Comparison of ENCODE assay signal across 9 cellular contexts in genomic region chr3:58049143-58049785, GRCh38. TPM values are rescaled to one million over a fixed set of nuclear protein-coding genes. Genes with fewer than 3 reads are reported as not detected.
DNase-seq lines count a peak whose midpoint lies in the region; ATAC-seq and TF ChIP-seq lines count a peak whose summit lies in the region.
"Had no signal": no experiment of that assay in that cellular context is flagged by ENCODE, and none has a peak within 500 bp of the region (broad histone marks: within the 10 kb centered on the region; RNA-seq: fewer than 3 reads in every experiment).

No MANE protein-coding gene starts in this region.

- H3K36me3 ChIP-seq in lung (ENCODE audit: control insufficient read depth in 2 of 2, insufficient read depth in 2 of 2, low read length in 2 of 2): no peaks in the 10 kb centered on the region

- H3K4me1 ChIP-seq in lung (ENCODE audit: control insufficient read depth in 2 of 2, insufficient read depth in 2 of 2, low read length in 2 of 2): peaks cover 16 to 25% of the 10 kb centered on the region in 2 donors

- TF ChIP-seq EP300 in Ishikawa (IDR thresholded peaks at IDR 0.05; ENCODE audit: borderline replicate concordance): peak; percentile 90

- H3K27me3 ChIP-seq in lung (ENCODE audit: control insufficient read depth, insufficient read depth): no peaks in the 10 kb centered on the region

- H3K36me3 Mint-ChIP-seq in natural killer cell: no peaks in the 10 kb centered on the region

- H3K9me3 Mint-ChIP-seq in natural killer cell: no peaks in the 10 kb centered on the region

- WGBS in lung, 2 donors: 61 to 74% methylated on average over 10 of the region's 10 CpGs

- no peak overlapping the region for H3K27ac Mint-ChIP-seq in natural killer cell

- H3K4me3 ChIP-seq in lung: no peak overlapping the region

- H3K9me3 ChIP-seq in lung (ENCODE audit: control insufficient read depth in 2 of 2, insufficient read depth in 1 of 2, low read length in 1 of 2): no peaks in the 10 kb centered on the region

- no peaks in the 10 kb centered on the region for H3K27me3 Mint-ChIP-seq in natural killer cell (ENCODE audit: low read depth in 2 of 2)

- TF ChIP-seq CTCF in lung (IDR thresholded peaks at IDR 0.05; ENCODE audit: control extremely low read depth, extremely low read depth) (no peak), natural killer cell (IDR thresholded peaks at IDR 0.05) (no peak)

- DNase-seq in 8988T (peak; percentile 68), ecto neural progenitor cell (ENCODE audit: low spot score) (peak; percentile 65), lung (ENCODE audit: low spot score) (peak; percentile 66), natural killer cell (no peak), T-helper 2 cell (no peak), GOT3 (lab: John Stamatoyannopoulos, UW) (no peak)
- DNase-seq: NCI-H345 had no signal

- H3K4me3 Mint-ChIP-seq in natural killer cell: no peak overlapping the region

- H3K27ac ChIP-seq in lung (ENCODE audit: low read depth in 1 of 2, low read length in 1 of 2): peak overlapping the region; percentile 43 to 65

- peak; percentile 41 for ATAC-seq in lung (ENCODE audit: insufficient read depth, low FRiP score)
- ATAC-seq in natural killer cell: no peak
- no peak for ATAC-seq in GM19452 (IDR thresholded peaks at IDR 0.05; ENCODE audit: unreplicated experiment)

- peaks cover 0 to 33% of the 10 kb centered on the region in 2 donors for H3K4me1 Mint-ChIP-seq in natural killer cell

- intact Hi-C loops in natural killer cell (cut with micrococcal nuclease): no loop called here

- TF ChIP-seq RAD21 in Ishikawa (IDR thresholded peaks at IDR 0.05; ENCODE audit: low read depth): peak; percentile 37; the same call in 1 of the 2 replicates

TF ChIP-seq in Ishikawa, 13 proteins besides CTCF, POLR2A, EP300 and RAD21:
- TF ChIP-seq FOXM1 (IDR thresholded peaks at IDR 0.05; ENCODE audit: borderline replicate concordance, low read depth): peak; percentile 85
- TF ChIP-seq CEBPB (IDR thresholded peaks at IDR 0.05): peak; percentile 58; the same call in 1 of the 2 replicates
- peak; percentile 63; the same call in 1 of the 2 replicates for TF ChIP-seq CREB1 (IDR thresholded peaks at IDR 0.05; ENCODE audit: low read depth)
- TF ChIP-seq MAX (IDR thresholded peaks at IDR 0.05): peak; percentile 61; the same call in 1 of the 2 replicates
- TF ChIP-seq TAF1 (IDR thresholded peaks at IDR 0.05; ENCODE audit: low read depth): peak; percentile 29; the same call in 1 of the 2 replicates
- peak; percentile 85 for TF ChIP-seq NFIC (IDR thresholded peaks at IDR 0.05)
- no peak; the same call in 1 of the 2 replicates for TF ChIP-seq USF1 (IDR thresholded peaks at IDR 0.05)
- no peak for TF ChIP-seq EGR1 (IDR thresholded peaks at IDR 0.05)
- peak; percentile 95 for TF ChIP-seq TEAD4 (IDR thresholded peaks at IDR 0.05)
- TF ChIP-seq ZBTB7A (IDR thresholded peaks at IDR 0.05; ENCODE audit: low read depth): no peak; the same call in 1 of the 2 replicates
- TF ChIP-seq TCF12 (IDR thresholded peaks at IDR 0.05; ENCODE audit: low read depth): peak; percentile 95
- no peak; the same call in 1 of the 2 replicates for TF ChIP-seq REST (IDR thresholded peaks at IDR 0.05; ENCODE audit: low read depth)
- TF ChIP-seq YY1 (IDR thresholded peaks at IDR 0.05; ENCODE audit: low read depth): no peak; the same call in 1 of the 2 replicates

RNA-seq across cellular contexts. Expression of gene FLNB, which starts 41.0 kb away (rescaled TPM):
- total RNA-seq in lung: 100 to 1,000 TPM; 115 to 122 TPM
- 10 to 100 TPM; 32.4 to 72.2 TPM for polyA plus RNA-seq in lung
- 10 to 100 TPM; 24.6 to 30.8 (median 26.6) TPM for total RNA-seq in natural killer cell

Comparison
In these comparisons a context has a peak if more than half of its experiments do, and no peak if none do; other contexts are left out.
1. DNase-seq: peak in 8988T (single experiment), ecto neural progenitor cell (single experiment) and lung (single experiment); none in natural killer cell (single experiment), T-helper 2 cell (0 of 5) and GOT3 (single experiment).